22 cellular contexts compared by ENCODE assay signal in genomic region chr6:91088515-91088914, GRCh38.
DNase-seq lines count a peak whose midpoint lies in the region; ATAC-seq, FAIRE-seq and TF ChIP-seq lines count a peak whose summit lies in the region.
"Had no signal": no experiment of that assay in that cellular context is flagged by ENCODE, and none has a peak within 500 bp of the region (broad histone marks: within the 10 kb centered on the region; RNA-seq: fewer than 3 reads in every experiment).

No MANE protein-coding gene starts in this region.

- H3K4me1 ChIP-seq in HUES64 (ENCODE audit: insufficient read depth, low read length) (peaks cover 20% of the 10 kb centered on the region), H1 (replicated peaks in 1 of 4; ENCODE audit: control insufficient read depth in 3 of 4, insufficient read depth in 4 of 4, low read length in 3 of 4) (peaks cover 0 to 10% (median 8%) of the 10 kb centered on the region in 4 experiments; a peak in 4 of 7 replicates), sigmoid colon (no peaks in the 10 kb centered on the region)
- H3K4me1 ChIP-seq: pancreas had no signal

- H3K4ac ChIP-seq in H1 (replicated peaks; ENCODE audit: insufficient read length, low read depth, low read length): no peak overlapping the region

- no peak for FAIRE-seq in H1 (lab: Jason Lieb, UNC)
- FAIRE-seq: pancreas had no signal

- no peak overlapping the region for H3K56ac ChIP-seq in H1 (replicated peaks; ENCODE audit: insufficient read length, low read depth, low read length)

- H2BK12ac ChIP-seq in H1 (ENCODE audit: low read depth, low read length): 0 out of 2 replicates have a peak overlapping the region, but pooled peaks have one; percentile 70

- TF ChIP-seq EP300 in H1 (IDR thresholded peaks at IDR 0.05; ENCODE audit: borderline replicate concordance in 1 of 2, low read depth in 2 of 2, low read length in 2 of 2) (no peak), sigmoid colon (IDR thresholded peaks at IDR 0.05) (no peak)

- no peaks in the 10 kb centered on the region for H3K27me3 ChIP-seq in HUES64 (ENCODE audit: insufficient read depth, low read length)
- H3K27me3 ChIP-seq in H1 (replicated peaks in 1 of 4; ENCODE audit: control insufficient read depth in 3 of 4, extremely low read depth in 1 of 4, insufficient read depth in 3 of 4, low read length in 3 of 4): no peaks in the 10 kb centered on the region
- no peaks in the 10 kb centered on the region for H3K27me3 ChIP-seq in sigmoid colon
- H3K27me3 ChIP-seq: dorsolateral prefrontal cortex, pancreas had no signal

- intact Hi-C loops in sigmoid colon (cut with DNase I): no loop called here

- CTCF ChIA-PET in H1 (lab: Charles Lee; ENCODE audit: partially characterized antibody): no interaction called here

- H3K36me3 ChIP-seq in HUES64 (ENCODE audit: insufficient read depth, low read length) (no peaks in the 10 kb centered on the region), H1 (ENCODE audit: control insufficient read depth in 2 of 4, insufficient read depth in 4 of 4, low read length in 3 of 4) (no peaks in the 10 kb centered on the region), sigmoid colon (no peaks in the 10 kb centered on the region)
- H3K36me3 ChIP-seq: pancreas had no signal

- H3K14ac ChIP-seq in H1 (ENCODE audit: insufficient read length): no peak overlapping the region

- no peak overlapping the region for H2BK120ac ChIP-seq in H1 (replicated peaks; ENCODE audit: low read depth, low read length)

- TF ChIP-seq RAD21 in H1 (IDR thresholded peaks at IDR 0.05 in 1 of 2, conservative IDR thresholded peaks at IDR 0.05 in 1 of 2; ENCODE audit: low read depth in 2 of 2, low read length in 2 of 2): no peak

- H2AK5ac ChIP-seq in H1 (ENCODE audit: low read depth, low read length): no peak overlapping the region

- H3K4me3 ChIP-seq in HUES64 (ENCODE audit: low read length): no peak overlapping the region
- H3K4me3 ChIP-seq in H1 (ENCODE audit: extremely low read depth in 1 of 4, insufficient read depth in 2 of 4, low read depth in 3 of 4, low read length in 4 of 4): peak overlapping the region in 1 of 4 experiments; percentile 35; a peak in 1 of 8 replicates
- H3K4me3 ChIP-seq in sigmoid colon: no peak overlapping the region
- H3K4me3 ChIP-seq: dorsolateral prefrontal cortex, pancreas had no signal

- H3K23ac ChIP-seq in H1 (ENCODE audit: insufficient read length): no peak overlapping the region

- TF ChIP-seq POLR2A in H1 (IDR thresholded peaks at IDR 0.05; ENCODE audit: control extremely low read depth in 1 of 2, low read depth in 2 of 2, low read length in 2 of 2) (no peak), sigmoid colon (IDR thresholded peaks at IDR 0.05) (no peak)

- H3K18ac ChIP-seq in H1 (ENCODE audit: extremely low read depth, low read length): peak overlapping the region; percentile 0; the same call in 1 of the 2 replicates

- WGBS in HUES64: 82% methylated on average over 1 of the region's 1 CpG
- 92% methylated on average over 1 of the region's 1 CpG; no CpG with 5 or more reads in 1 of the 2 experiments for WGBS in H1 (ENCODE audit: extremely low coverage in 1 of 2, insufficient coverage in 1 of 2, insufficient read length in 1 of 2, insufficient replicate concordance in 2 of 2, low coverage in 1 of 2, low lambda C conversion rate in 2 of 2, missing lambda C conversion rate in 1 of 2), 2 experiments
- WGBS in sigmoid colon, 2 donors: 29 to 68% methylated on average over 1 of the region's 1 CpG

- peak overlapping the region in 1 of 2 experiments; percentile 30; a peak in 1 of 4 replicates for H3K4me2 ChIP-seq in H1 (ENCODE audit: insufficient read depth in 1 of 2, low read depth in 2 of 2, low read length in 2 of 2)

- no peaks in the 10 kb centered on the region for H3K23me2 ChIP-seq in H1 (ENCODE audit: low read depth, low read length)

- H3K79me2 ChIP-seq in H1 (ENCODE audit: control insufficient read depth in 1 of 2, insufficient read depth in 2 of 2, low read length in 2 of 2): no peaks in the 10 kb centered on the region

- H3K79me1 ChIP-seq in H1 (ENCODE audit: low read depth, low read length): no peaks in the 10 kb centered on the region

- H4K5ac ChIP-seq in H1 (ENCODE audit: insufficient read length, low read depth, low read length): no peak overlapping the region

- no peak overlapping the region for H2BK5ac ChIP-seq in H1 (ENCODE audit: low read depth, low read length)

- no peaks in the 10 kb centered on the region for H4K20me1 ChIP-seq in H1 (replicated peaks in 1 of 2; ENCODE audit: control insufficient read depth in 1 of 2, insufficient read depth in 2 of 2, low read length in 2 of 2)

- H3K9me3 ChIP-seq in HUES64 (ENCODE audit: insufficient read depth, low read depth, low read length): no peaks in the 10 kb centered on the region
- H3K9me3 ChIP-seq in H1 (ENCODE audit: insufficient read depth in 2 of 2, low read depth in 1 of 2, low read length in 1 of 2): no peaks in the 10 kb centered on the region
- no peaks in the 10 kb centered on the region for H3K9me3 ChIP-seq in sigmoid colon
- H3K9me3 ChIP-seq: pancreas had no signal

- H2AFZ ChIP-seq in H1 (ENCODE audit: low read length): no peak overlapping the region

- peak; percentile 16 for DNase-seq in NCI-H2107 treated with DMSO at 0.1 percent for 48 hours (lab: John Stamatoyannopoulos, UW; ENCODE audit: unreplicated experiment)
- DNase-seq in NCI-H2107 (lab: John Stamatoyannopoulos, UW): no peak
- peak; percentile 58 for DNase-seq in NCI-H2227 (lab: John Stamatoyannopoulos, UW; ENCODE audit: unreplicated experiment)
- no peak for DNase-seq in H1 (ENCODE audit: low read depth in 1 of 2, low spot score in 2 of 2)
- no peak for DNase-seq in ureter (ENCODE audit: low spot score)
- DNase-seq in sigmoid colon: no peak
- DNase-seq: activated CD4-positive, alpha-beta T cell treated with anti-CD3 and anti-CD28 coated beads for 48 hours; aorta; dorsolateral prefrontal cortex; KBM-7; MM.1S; NCI-H187; pancreas; right cardiac atrium; stimulated activated CD4-positive, alpha-beta T cell treated with anti-CD3 and anti-CD28 coated beads, Interleukin-15, amount 100 ng/mL, for 24 hours; T-helper 17 cell; trophoblast cell had no signal

- peak overlapping the region; percentile 74; the same call in 1 of the 2 replicates for H2BK20ac ChIP-seq in H1 (ENCODE audit: low read length)

- H4K8ac ChIP-seq in H1 (ENCODE audit: extremely low read depth, insufficient read depth, low read length): no peak overlapping the region

- peak overlapping the region; percentile 19; the same call in 1 of the 2 replicates for H3K27ac ChIP-seq in HUES64 (ENCODE audit: low read depth, low read length)
- H3K27ac ChIP-seq in H1 (ENCODE audit: low read depth, low read length): no peak overlapping the region
- no peak overlapping the region for H3K27ac ChIP-seq in sigmoid colon
- H3K27ac ChIP-seq: epithelial cell of prostate, pancreas had no signal

- H4K91ac ChIP-seq in H1 (replicated peaks; ENCODE audit: insufficient read length, low read length): no peak overlapping the region

- no peak overlapping the region for H3K9ac ChIP-seq in HUES64 (ENCODE audit: low read depth, low read length)
- no peak overlapping the region for H3K9ac ChIP-seq in H1 (replicated peaks in 1 of 4; ENCODE audit: extremely low read depth in 1 of 4, low read depth in 3 of 4, low read length in 3 of 4)

- POLR2A ChIA-PET in H1 (lab: Charles Lee; ENCODE audit: partially characterized antibody): no interaction called here

- no peak for ATAC-seq in GM21825 (IDR thresholded peaks at IDR 0.05; ENCODE audit: unreplicated experiment)
- ATAC-seq: activated naive CD4-positive, alpha-beta T cell treated with anti-CD3 and anti-CD28 coated beads, Interleukin-2, amount 50 U/mL, for 72 hours; Panc1; pancreas; right cardiac atrium; T-helper 17 cell had no signal

- no peak overlapping the region for H2BK15ac ChIP-seq in H1 (ENCODE audit: low read length)

- TF ChIP-seq CTCF in H1 (IDR thresholded peaks at IDR 0.05; ENCODE audit: control extremely low read depth in 1 of 3, insufficient read depth in 1 of 3, low read depth in 1 of 3, low read length in 3 of 3): no peak
- no peak for TF ChIP-seq CTCF in sigmoid colon (IDR thresholded peaks at IDR 0.05)

TF ChIP-seq in H1, 55 proteins besides CTCF, POLR2A, EP300 and RAD21:
- no peak for TF ChIP-seq SP4 (IDR thresholded peaks at IDR 0.05; ENCODE audit: low read length)
- TF ChIP-seq GTF2F1 (IDR thresholded peaks at IDR 0.05; ENCODE audit: borderline replicate concordance, low read depth, low read length): no peak
- TF ChIP-seq CHD1 (IDR thresholded peaks at IDR 0.05; ENCODE audit: low read depth, low read length): no peak
- TF ChIP-seq YY1 (IDR thresholded peaks at IDR 0.05; ENCODE audit: low read depth, low read length): no peak
- no peak for TF ChIP-seq E2F6 (IDR thresholded peaks at IDR 0.05)

Comparison
In these comparisons a context has a peak if more than half of its experiments do, and no peak if none do; other contexts are left out.
1. DNase-seq: peak in NCI-H2107 treated with DMSO at 0.1 percent for 48 hours (single experiment) and NCI-H2227 (single experiment); none in NCI-H2107 (single experiment), H1 (0 of 2), ureter (single experiment) and sigmoid colon (single experiment).